Comparison of ENCODE assay signal across 10 cellular contexts in the genomic region with DNA sequence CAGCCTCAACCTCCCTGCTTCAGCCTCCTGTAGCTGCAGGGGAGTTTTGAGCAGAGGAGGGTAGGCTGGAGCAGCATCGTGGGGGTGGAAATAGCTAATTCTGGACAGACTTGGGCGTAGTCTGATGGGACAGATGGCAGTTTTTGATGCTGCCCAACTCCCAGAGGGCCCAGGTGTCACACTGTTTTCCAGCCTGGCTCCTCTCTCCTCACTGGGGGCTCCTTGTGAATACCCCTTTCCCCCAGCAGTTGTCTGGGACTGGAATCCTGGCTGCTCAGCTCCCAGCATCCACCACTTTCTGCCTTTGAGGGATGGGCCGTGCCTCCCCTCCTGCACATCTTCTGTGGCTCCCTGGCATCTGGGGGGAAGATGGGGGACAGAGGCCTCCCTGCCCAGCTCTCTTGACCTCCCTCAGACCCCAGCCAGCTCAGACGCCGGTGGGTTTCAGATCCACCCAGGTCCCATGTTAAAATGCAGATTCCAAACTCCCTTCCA. TPM values are rescaled to one million over a fixed set of nuclear protein-coding genes. Genes with fewer than 3 reads are reported as not detected.
DNase-seq lines count a peak whose midpoint lies in the region; ATAC-seq and TF ChIP-seq lines count a peak whose summit lies in the region.
"Had no signal": no experiment of that assay in that cellular context is flagged by ENCODE, and none has a peak within 500 bp of the region (broad histone marks: within the 10 kb centered on the region; RNA-seq: fewer than 3 reads in every experiment).

No MANE protein-coding gene starts in this region.

- H3K79me2 ChIP-seq in parathyroid adenoma: peaks cover 7% of the 10 kb centered on the region

- peaks cover 0 to 5% of the 10 kb centered on the region in 2 donors for H3K27me3 Mint-ChIP-seq in CD8-positive, alpha-beta memory T cell

- POLR2A ChIA-PET in CD8-positive, alpha-beta memory T cell (lab: Charles Lee): no interaction called here

- H3K36me3 ChIP-seq in CD8-positive, alpha-beta memory T cell (ENCODE audit: insufficient read depth, low read length): no peaks in the 10 kb centered on the region
- H3K36me3 ChIP-seq in parathyroid adenoma (ENCODE audit: control insufficient read depth, insufficient read depth, low read length): no peaks in the 10 kb centered on the region

- peaks cover 91% of the 10 kb centered on the region for H3K4me1 ChIP-seq in CD8-positive, alpha-beta memory T cell (ENCODE audit: insufficient read depth, low read length)
- H3K4me1 ChIP-seq in parathyroid adenoma: peaks cover 6% of the 10 kb centered on the region

- DNase-seq in CD8-positive, alpha-beta memory T cell: no peak
- DNase-seq in NCI-H2171 (lab: John Stamatoyannopoulos, UW) (peak; percentile 51), dorsolateral prefrontal cortex (peak in 2 of 10 donors; percentile 25 to 44), SW 1271 (lab: John Stamatoyannopoulos, UW) (no peak), NOMO-1 treated with dmso at 0.1 percent for 144 hours (lab: John Stamatoyannopoulos, UW; ENCODE audit: unreplicated experiment) (no peak)
- DNase-seq: activated CD4-positive, alpha-beta T cell treated with anti-CD3 and anti-CD28 coated beads for 4 hours; DND-41; SHP77 treated with DMSO at 0.1 percent for 48 hours had no signal

- no peaks in the 10 kb centered on the region for H3K27me3 ChIP-seq in CD8-positive, alpha-beta memory T cell (ENCODE audit: insufficient read depth, low read length, poor library complexity, severe bottlenecking)
- H3K27me3 ChIP-seq in dorsolateral prefrontal cortex (no peaks in the 10 kb centered on the region), parathyroid adenoma (ENCODE audit: control insufficient read depth, insufficient read depth, low read length) (no peaks in the 10 kb centered on the region)

- peaks cover 4 to 17% (median 7%) of the 10 kb centered on the region in 3 donors for H3K36me3 Mint-ChIP-seq in CD8-positive, alpha-beta memory T cell

- H3K4me3 ChIP-seq in CD8-positive, alpha-beta memory T cell (ENCODE audit: low read length): no peak overlapping the region
- H3K4me3 ChIP-seq in dorsolateral prefrontal cortex (no peak overlapping the region), parathyroid adenoma (ENCODE audit: low read depth, low read length) (no peak overlapping the region)

- ATAC-seq in HG02763 (IDR thresholded peaks at IDR 0.05; ENCODE audit: unreplicated experiment): no peak

- no peaks in the 10 kb centered on the region for H3K9me3 ChIP-seq in CD8-positive, alpha-beta memory T cell (ENCODE audit: low read length)
- H3K9me3 ChIP-seq in parathyroid adenoma (ENCODE audit: control insufficient read depth, low read length): no peaks in the 10 kb centered on the region

- H3K9me3 Mint-ChIP-seq in CD8-positive, alpha-beta memory T cell: no peaks in the 10 kb centered on the region

- H3K4me3 Mint-ChIP-seq in CD8-positive, alpha-beta memory T cell: peak overlapping the region in 3 of 7 donors; percentile 13 to 46 (median 40)

- peak overlapping the region; percentile 62 to 100 (median 84) for H3K27ac Mint-ChIP-seq in CD8-positive, alpha-beta memory T cell

- no peak overlapping the region for H2AFZ ChIP-seq in parathyroid adenoma

- no peak overlapping the region for H3K4me2 ChIP-seq in parathyroid adenoma (ENCODE audit: low read length)

- CTCF ChIA-PET in CD8-positive, alpha-beta memory T cell (lab: Charles Lee): interaction anchor here (2.7 to 31.7 kb wide), 3 partner anchors 9 to 37 kb away, joined by 7 to 1032 read pairs (median 218); partner anchors contain the start of gene SH2B3

- no peak overlapping the region for H3K9ac ChIP-seq in parathyroid adenoma

- H3K4me1 Mint-ChIP-seq in CD8-positive, alpha-beta memory T cell: peaks cover 87 to 98% (median 90%) of the 10 kb centered on the region in 3 donors

- H3K27ac ChIP-seq in CD8-positive, alpha-beta memory T cell (ENCODE audit: low read depth, low read length): no peak overlapping the region
- peak overlapping the region in 53 of 59 donors; percentile 8 to 86 (median 69) for H3K27ac ChIP-seq in dorsolateral prefrontal cortex
- H3K27ac ChIP-seq in parathyroid adenoma: peak overlapping the region; percentile 3

- TF ChIP-seq CTCF in dorsolateral prefrontal cortex (IDR thresholded peaks at IDR 0.05 in 54 of 56, conservative IDR thresholded peaks at IDR 0.05 in 2 of 56; ENCODE audit: low read depth in 1 of 56, partially characterized antibody in 56 of 56) (no peak), parathyroid adenoma (IDR thresholded peaks at IDR 0.05) (no peak)

- intact Hi-C loops in dorsolateral prefrontal cortex (cut with DNase I): no loop called here

RNA-seq across cellular contexts. Expression of gene SH2B3, which starts 34.0 kb away (rescaled TPM):
- 10 to 100 TPM; 46.8 to 48.9 TPM for total RNA-seq in CD8-positive, alpha-beta memory T cell
- polyA plus RNA-seq in CD8-positive, alpha-beta memory T cell: 11.1 TPM
- 10 to 100 TPM in 116 of 120 experiments, 1 to 10 TPM in 4; 8.5 to 28.7 (median 14.8) TPM for total RNA-seq in dorsolateral prefrontal cortex
